8 cellular contexts compared by ENCODE assay signal in genomic region chr1:116498789-116499628, GRCh38.
A peak's percentile ranks its signal among the peaks of the same experiment; 100 is the strongest.
DNase-seq lines count a peak whose midpoint lies in the region; ATAC-seq, FAIRE-seq and TF ChIP-seq lines count a peak whose summit lies in the region.

No MANE protein-coding gene starts in this region.

- CTCF ChIA-PET in CD4-positive, alpha-beta memory T cell (lab: Charles Lee; ENCODE audit: partially characterized antibody) = interaction anchor here (0.8 to 10.8 kb wide), 34 partner anchors 9 to 1360 kb away, joined by 3 to 193 read pairs (median 6); no protein-coding TSS in a partner anchor

- H3K27ac Mint-ChIP-seq in CD4-positive, alpha-beta memory T cell = peak overlapping the region in 6 of 7 donors; percentile 42 to 90 (median 74)

- FAIRE-seq in frontal cortex (lab: Jason Lieb, UNC) = no peak

- no peaks in the 10 kb centered on the region for H3K79me2 ChIP-seq in OCI-LY3 (ENCODE audit: low read length)

- H3K27me3 ChIP-seq in CD4-positive, alpha-beta memory T cell (ENCODE audit: insufficient read depth, low read length) = no peaks in the 10 kb centered on the region
- no peaks in the 10 kb centered on the region for H3K27me3 ChIP-seq in OCI-LY3 (ENCODE audit: low read depth, low read length)

- TF ChIP-seq CTCF in OCI-LY3 (IDR thresholded peaks at IDR 0.05; ENCODE audit: low read depth, low read length) = peak; percentile 75

- no peaks in the 10 kb centered on the region for H3K9me3 ChIP-seq in CD4-positive, alpha-beta memory T cell (ENCODE audit: control insufficient read depth in 1 of 2, low read length in 2 of 2)
- H3K9me3 ChIP-seq in OCI-LY3 (ENCODE audit: insufficient read depth, low read length) = no peaks in the 10 kb centered on the region

- intact Hi-C loops in CD4-positive, alpha-beta memory T cell (cut with micrococcal nuclease) = loop anchor here (1.0 kb wide), 2 partner anchors 266 to 360 kb away; no protein-coding TSS in a partner anchor

- no peak overlapping the region for H3K4me3 ChIP-seq in CD4-positive, alpha-beta memory T cell (ENCODE audit: low read length in 2 of 2)
- no peak overlapping the region; the same call in 1 of the 2 replicates for H3K4me3 ChIP-seq in OCI-LY3 (ENCODE audit: low read length)

- peak overlapping the region; percentile 65 for H3K4me2 ChIP-seq in OCI-LY3 (ENCODE audit: low read length)

- H3K4me1 Mint-ChIP-seq in CD4-positive, alpha-beta memory T cell = peaks cover 26 to 60% (median 35%) of the 10 kb centered on the region in 4 donors

- H3K27me3 Mint-ChIP-seq in CD4-positive, alpha-beta memory T cell = no peaks in the 10 kb centered on the region

- peak overlapping the region in 1 of 8 donors; percentile 27 for H3K4me3 Mint-ChIP-seq in CD4-positive, alpha-beta memory T cell

- H3K9me3 Mint-ChIP-seq in CD4-positive, alpha-beta memory T cell = peaks cover 0 to 1% (median 0%) of the 10 kb centered on the region in 8 donors

- H3K36me3 ChIP-seq in CD4-positive, alpha-beta memory T cell (ENCODE audit: insufficient read depth, low read length) = no peaks in the 10 kb centered on the region
- H3K36me3 ChIP-seq in OCI-LY3 (replicated peaks; ENCODE audit: low read depth, low read length) = no peaks in the 10 kb centered on the region

- ATAC-seq in GM19438 (IDR thresholded peaks at IDR 0.05; ENCODE audit: low read depth, unreplicated experiment) (peak; percentile 63), GM19328 (IDR thresholded peaks at IDR 0.05; ENCODE audit: unreplicated experiment) (no peak)

- H2AFZ ChIP-seq in OCI-LY3 (ENCODE audit: low read depth, low read length) = peak overlapping the region; percentile 68

- DNase-seq in CD4-positive, alpha-beta memory T cell = peak; percentile 38 to 59 (median 54)
- DNase-seq in KG1 (lab: John Stamatoyannopoulos, UW) (peak; percentile 60), frontal cortex (ENCODE audit: low spot score in 2 of 2) (peak; percentile 55 to 70), occipital lobe (lab: John Stamatoyannopoulos, UW) (peak; percentile 41)
- DNase-seq in activated gamma-delta T cell treated with anti-CD3 and anti-CD28 coated beads, Interleukin-2, amount 50 U/mL, for 16 hours (ENCODE audit: low read depth) = peak; percentile 28

- peaks cover 31% of the 10 kb centered on the region for H3K4me1 ChIP-seq in CD4-positive, alpha-beta memory T cell (ENCODE audit: insufficient read depth, low read length)
- H3K4me1 ChIP-seq in OCI-LY3 (ENCODE audit: low read length) = peaks cover 46% of the 10 kb centered on the region

- no peaks in the 10 kb centered on the region for H3K36me3 Mint-ChIP-seq in CD4-positive, alpha-beta memory T cell

- peak overlapping the region; percentile 54 for H3K9ac ChIP-seq in OCI-LY3 (ENCODE audit: low read length)

- no peaks in the 10 kb centered on the region for H4K20me1 ChIP-seq in OCI-LY3 (ENCODE audit: insufficient read depth, low read length)

- POLR2A ChIA-PET in CD4-positive, alpha-beta memory T cell (lab: Charles Lee; ENCODE audit: partially characterized antibody) = interaction anchor here (1.0 to 8.8 kb wide), 6 partner anchors 11 to 360 kb away, joined by 4 to 117 read pairs (median 6); no protein-coding TSS in a partner anchor

- H3K27ac ChIP-seq in CD4-positive, alpha-beta memory T cell (ENCODE audit: low read depth, low read length) = no peak overlapping the region
- H3K27ac ChIP-seq in OCI-LY3 (ENCODE audit: low read length) = no peak overlapping the region
